Comparison of ENCODE assay signal across 17 cellular contexts in genomic region chr19:52196256-52196967, GRCh38. TPM values are rescaled to one million over a fixed set of nuclear protein-coding genes. Genes with fewer than 3 reads are reported as not detected.
DNase-seq lines count a peak whose midpoint lies in the region; ATAC-seq and TF ChIP-seq lines count a peak whose summit lies in the region.
"Had no signal": no experiment of that assay in that cellular context is flagged by ENCODE, and none has a peak within 500 bp of the region (broad histone marks: within the 10 kb centered on the region; RNA-seq: fewer than 3 reads in every experiment).

No MANE protein-coding gene starts in this region.

- H3K4me3 ChIP-seq in right atrium auricular region: no peak overlapping the region
- H3K4me3 ChIP-seq: HAP-1, SJSA1 had no signal

- intact Hi-C loops in Right ventricle myocardium inferior (cut with DNase I): no loop called here

- DNase-seq in right atrium auricular region (ENCODE audit: low spot score) (no peak), Right ventricle myocardium inferior (ENCODE audit: missing footprints) (no peak), fibroblast of peridontal ligament (ENCODE audit: extremely low read depth) (peak; percentile 6)
- DNase-seq in T-helper 2 cell treated with Interferon-gamma antibody and Interleukin-4, amounts not matched to agents 5 μg/mL and 100 μg/mL, for 36 hours (ENCODE audit: low spot score): no peak
- DNase-seq in stimulated activated CD4-positive, alpha-beta T cell treated with anti-CD3 and anti-CD28 coated beads, Interleukin-2, amount 100 ng/mL, for 48 hours: no peak
- DNase-seq: ACHN, AML-193, DMS 273 treated with DMSO at 0.1 percent for 48 hours, NCI-H1092 treated with DMSO at 0.1 percent for 48 hours, NCI-H146, NCI-H2081 had no signal

- H3K36me3 Mint-ChIP-seq in activated T-helper 17 cell treated with anti-CD3 and anti-CD28 coated beads, Interleukin-2, amount 50 U/mL, for 72 hours (ENCODE audit: low read depth): peaks cover 79% of the 10 kb centered on the region
- H3K36me3 Mint-ChIP-seq in T-helper 2 cell treated with Interferon-gamma antibody and Interleukin-4, amounts not matched to agents 5 μg/mL and 100 μg/mL, for 36 hours (ENCODE audit: low read depth): peaks cover 59% of the 10 kb centered on the region

- peaks cover 23% of the 10 kb centered on the region for H3K4me1 Mint-ChIP-seq in activated T-helper 17 cell treated with anti-CD3 and anti-CD28 coated beads, Interleukin-2, amount 50 U/mL, for 72 hours
- peaks cover 17% of the 10 kb centered on the region for H3K4me1 Mint-ChIP-seq in T-helper 2 cell treated with Interferon-gamma antibody and Interleukin-4, amounts not matched to agents 5 μg/mL and 100 μg/mL, for 36 hours (ENCODE audit: low read depth)

- H3K36me3 ChIP-seq in right atrium auricular region: peaks cover 36% of the 10 kb centered on the region

- H3K27me3 ChIP-seq in right atrium auricular region: no peaks in the 10 kb centered on the region
- H3K27me3 ChIP-seq: SJSA1 had no signal

- no peak for ATAC-seq in Right ventricle myocardium inferior
- ATAC-seq in activated T-helper 17 cell treated with anti-CD3 and anti-CD28 coated beads, Interleukin-2, amount 50 U/mL, for 72 hours (replicated peaks): no peak
- ATAC-seq in GM18498 (IDR thresholded peaks at IDR 0.05; ENCODE audit: unreplicated experiment): no peak
- ATAC-seq: Panc1 had no signal

- TF ChIP-seq CTCF in right atrium auricular region (IDR thresholded peaks at IDR 0.05): no peak

- no peak overlapping the region for H3K4me3 Mint-ChIP-seq in activated T-helper 17 cell treated with anti-CD3 and anti-CD28 coated beads, Interleukin-2, amount 50 U/mL, for 72 hours
- H3K4me3 Mint-ChIP-seq in T-helper 2 cell treated with Interferon-gamma antibody and Interleukin-4, amounts not matched to agents 5 μg/mL and 100 μg/mL, for 36 hours: no peak overlapping the region

- no peaks in the 10 kb centered on the region for H3K9me3 Mint-ChIP-seq in activated T-helper 17 cell treated with anti-CD3 and anti-CD28 coated beads, Interleukin-2, amount 50 U/mL, for 72 hours
- H3K9me3 Mint-ChIP-seq in T-helper 2 cell treated with Interferon-gamma antibody and Interleukin-4, amounts not matched to agents 5 μg/mL and 100 μg/mL, for 36 hours: no peaks in the 10 kb centered on the region

- peak overlapping the region; percentile 51 to 65 for H3K27ac ChIP-seq in right atrium auricular region
- H3K27ac ChIP-seq: C4-2B, SJSA1 had no signal

- no peaks in the 10 kb centered on the region for H3K27me3 Mint-ChIP-seq in activated T-helper 17 cell treated with anti-CD3 and anti-CD28 coated beads, Interleukin-2, amount 50 U/mL, for 72 hours
- H3K27me3 Mint-ChIP-seq in T-helper 2 cell treated with Interferon-gamma antibody and Interleukin-4, amounts not matched to agents 5 μg/mL and 100 μg/mL, for 36 hours (ENCODE audit: low read depth): no peaks in the 10 kb centered on the region

- H3K27ac Mint-ChIP-seq in activated T-helper 17 cell treated with anti-CD3 and anti-CD28 coated beads, Interleukin-2, amount 50 U/mL, for 72 hours: peak overlapping the region; percentile 43
- H3K27ac Mint-ChIP-seq in T-helper 2 cell treated with Interferon-gamma antibody and Interleukin-4, amounts not matched to agents 5 μg/mL and 100 μg/mL, for 36 hours: no peak overlapping the region

- no peaks in the 10 kb centered on the region for H3K9me3 ChIP-seq in right atrium auricular region
- H3K9me3 ChIP-seq: HAP-1, SJSA1 had no signal

- peaks cover 0 to 89% of the 10 kb centered on the region in 2 donors for H3K4me1 ChIP-seq in right atrium auricular region

RNA-seq across cellular contexts. Expression of gene PPP2R1A, which starts 6.6 kb away (rescaled TPM):
- total RNA-seq in right atrium auricular region: 100 to 1,000 TPM; 284 to 322 TPM
- 338 TPM for total RNA-seq in Right ventricle myocardium inferior
- total RNA-seq in activated T-helper 17 cell treated with anti-CD3 and anti-CD28 coated beads, Interleukin-2, amount 50 U/mL, for 72 hours: 100 to 1,000 TPM; 165 to 201 TPM

RNA-seq across cellular contexts. Expression of gene ZNF836, which starts 25.0 kb away (rescaled TPM):
- total RNA-seq in right atrium auricular region (1 to 10 TPM; 2.2 to 7.6 TPM), Right ventricle myocardium inferior (6.8 TPM)
- 10 to 100 TPM in 1 of 2 donors, 1 to 10 TPM in 1; 8.8 to 15.1 TPM for total RNA-seq in activated T-helper 17 cell treated with anti-CD3 and anti-CD28 coated beads, Interleukin-2, amount 50 U/mL, for 72 hours

RNA-seq across cellular contexts. Expression of gene ZNF616, which starts 56.7 kb away (rescaled TPM):
- total RNA-seq in right atrium auricular region (1 to 10 TPM; 2.4 to 3.3 TPM), Right ventricle myocardium inferior (5.2 TPM)
- total RNA-seq in activated T-helper 17 cell treated with anti-CD3 and anti-CD28 coated beads, Interleukin-2, amount 50 U/mL, for 72 hours: 10 to 100 TPM in 1 of 2 donors, 1 to 10 TPM in 1; 5.4 to 11.6 TPM
